In the genomic region with DNA sequence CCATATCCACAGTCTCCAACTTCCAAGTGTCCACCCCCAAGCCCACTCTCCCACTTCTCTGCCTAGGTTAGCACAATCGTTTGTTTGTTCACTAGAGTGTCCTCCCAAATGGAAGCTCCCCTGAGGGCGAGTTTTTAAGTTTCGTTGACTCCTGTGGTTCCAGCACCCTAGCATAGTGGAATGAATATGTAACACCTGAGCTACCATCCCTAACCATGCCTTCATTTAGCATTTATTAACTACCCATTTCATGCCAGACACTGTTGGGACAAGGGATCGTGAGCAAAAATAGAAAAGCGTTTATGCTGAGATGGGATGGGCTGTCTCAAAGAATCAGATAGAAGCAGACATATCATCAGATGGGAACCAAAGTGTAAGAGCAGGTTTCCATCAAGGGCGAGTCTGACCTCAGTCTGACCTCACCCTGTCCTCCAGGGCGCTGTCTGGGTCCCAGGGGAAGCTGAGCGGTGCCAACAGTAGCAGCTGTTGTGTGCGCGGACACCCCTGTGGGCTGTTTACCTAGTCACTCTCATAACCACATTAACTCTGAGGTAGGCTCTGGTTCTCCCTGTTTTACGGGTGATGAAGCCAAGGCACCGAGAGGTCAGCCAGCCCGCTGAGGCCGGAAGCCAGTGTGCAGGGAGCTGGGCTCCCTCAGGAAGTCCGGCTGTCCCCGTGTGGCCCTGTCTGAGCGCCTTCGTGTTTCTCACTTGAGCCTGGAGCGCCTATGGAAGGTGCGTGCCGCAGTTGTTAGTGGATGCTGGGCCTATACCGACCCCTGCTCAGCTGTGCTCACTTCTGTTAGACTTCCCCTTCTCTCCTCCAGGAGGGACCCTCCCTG, we compare ENCODE assay signal across 1 cellular context.
TF ChIP-seq lines count a peak whose summit lies in the region.

No MANE protein-coding gene starts in this region.

TF ChIP-seq in HCT116, 20 proteins besides CTCF, POLR2A, EP300 and RAD21 (continued from another document):
- TF ChIP-seq EGR1 (IDR thresholded peaks at IDR 0.05; ENCODE audit: low read depth) (no peak), FOSL1 (IDR thresholded peaks at IDR 0.05; ENCODE audit: low read depth) (no peak), EZH2 (IDR thresholded peaks at IDR 0.05) (no peak)
- TF ChIP-seq, protein P1, sequence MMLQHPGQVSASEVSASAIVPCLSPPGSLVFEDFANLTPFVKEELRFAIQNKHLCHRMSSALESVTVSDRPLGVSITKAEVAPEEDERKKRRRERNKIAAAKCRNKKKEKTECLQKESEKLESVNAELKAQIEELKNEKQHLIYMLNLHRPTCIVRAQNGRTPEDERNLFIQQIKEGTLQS (IDR thresholded peaks at IDR 0.05) = no peak
